8 cellular contexts compared by ENCODE assay signal in genomic region chr1:29282924-29283803, GRCh38. TPM values are rescaled to one million over a fixed set of nuclear protein-coding genes. Genes with fewer than 3 reads are reported as not detected.
DNase-seq lines count a peak whose midpoint lies in the region; ATAC-seq and TF ChIP-seq lines count a peak whose summit lies in the region.

No MANE protein-coding gene starts in this region.

- peaks cover 0 to 7% (median 5%) of the 10 kb centered on the region in 4 donors for H3K4me1 ChIP-seq in upper lobe of left lung

- POLR2A ChIA-PET in activated CD8-positive, alpha-beta T cell treated with anti-CD3 and anti-CD28 coated beads, Interleukin-2, amount 10 ng/mL, durations not matched to agents 7 days and 5 days (lab: Charles Lee), result no interaction called here

- H3K9me3 Mint-ChIP-seq in activated CD8-positive, alpha-beta T cell treated with anti-CD3 and anti-CD28 coated beads, Interleukin-2, amount 10 ng/mL, durations not matched to agents 7 days and 5 days (ENCODE audit: insufficient read depth), result no peaks in the 10 kb centered on the region
- no peaks in the 10 kb centered on the region for H3K9me3 Mint-ChIP-seq in progenitor cell of endocrine pancreas (ENCODE audit: low read depth)

- H3K4me3 ChIP-seq in upper lobe of left lung, result no peak overlapping the region

- in situ Hi-C loops in KBM-7 (cut with MboI; ENCODE audit: low pct_unique_long_range_greater_than_20kb, low sequenced_read_pairs), result no loop called here

- DNase-seq in ELR (ENCODE audit: low read depth), result peak; percentile 56
- peak; percentile 34 for DNase-seq in KBM-7
- peak; percentile 27 for DNase-seq in activated CD8-positive, alpha-beta T cell treated with anti-CD3 and anti-CD28 coated beads, Interleukin-2, amount 10 ng/mL, durations not matched to agents 7 days and 5 days
- peak; percentile 92 for DNase-seq in iPS DF 4.7 (ENCODE audit: extremely low read depth, low spot score)
- DNase-seq in upper lobe of left lung, result peak in 1 of 2 donors; percentile 80
- no peak for DNase-seq in NCI-H2029 (lab: John Stamatoyannopoulos, UW)
- DNase-seq in progenitor cell of endocrine pancreas (ENCODE audit: low spot score, unreplicated experiment), result no peak

- H3K4me3 Mint-ChIP-seq in activated CD8-positive, alpha-beta T cell treated with anti-CD3 and anti-CD28 coated beads, Interleukin-2, amount 10 ng/mL, durations not matched to agents 7 days and 5 days, result peak overlapping the region; percentile 18
- no peak overlapping the region for H3K4me3 Mint-ChIP-seq in progenitor cell of endocrine pancreas (ENCODE audit: low read depth)

- 26 to 35% methylated on average over 12 to 16 of the region's 16 CpGs for WGBS in upper lobe of left lung, 2 donors

- H3K27ac Mint-ChIP-seq in activated CD8-positive, alpha-beta T cell treated with anti-CD3 and anti-CD28 coated beads, Interleukin-2, amount 10 ng/mL, durations not matched to agents 7 days and 5 days, result no peak overlapping the region
- H3K27ac Mint-ChIP-seq in progenitor cell of endocrine pancreas, result no peak overlapping the region

- H3K4me1 Mint-ChIP-seq in activated CD8-positive, alpha-beta T cell treated with anti-CD3 and anti-CD28 coated beads, Interleukin-2, amount 10 ng/mL, durations not matched to agents 7 days and 5 days (ENCODE audit: low read depth), result peaks cover 3% of the 10 kb centered on the region
- no peaks in the 10 kb centered on the region for H3K4me1 Mint-ChIP-seq in progenitor cell of endocrine pancreas (ENCODE audit: low read depth)

- no peaks in the 10 kb centered on the region for H3K36me3 Mint-ChIP-seq in activated CD8-positive, alpha-beta T cell treated with anti-CD3 and anti-CD28 coated beads, Interleukin-2, amount 10 ng/mL, durations not matched to agents 7 days and 5 days (ENCODE audit: low read depth)
- peaks cover 4% of the 10 kb centered on the region for H3K36me3 Mint-ChIP-seq in progenitor cell of endocrine pancreas (ENCODE audit: insufficient read depth)

- no peak overlapping the region for H3K27ac ChIP-seq in upper lobe of left lung

- no peaks in the 10 kb centered on the region for H3K27me3 Mint-ChIP-seq in activated CD8-positive, alpha-beta T cell treated with anti-CD3 and anti-CD28 coated beads, Interleukin-2, amount 10 ng/mL, durations not matched to agents 7 days and 5 days (ENCODE audit: low read depth)
- no peaks in the 10 kb centered on the region for H3K27me3 Mint-ChIP-seq in progenitor cell of endocrine pancreas

- TF ChIP-seq EP300 in upper lobe of left lung (IDR thresholded peaks at IDR 0.05), result no peak

- peaks cover 0 to 27% (median 10%) of the 10 kb centered on the region in 4 donors for H3K36me3 ChIP-seq in upper lobe of left lung

- no peaks in the 10 kb centered on the region for H3K27me3 ChIP-seq in upper lobe of left lung

- no peak for TF ChIP-seq POLR2A in upper lobe of left lung (IDR thresholded peaks at IDR 0.05)

- CTCF ChIA-PET in activated CD8-positive, alpha-beta T cell treated with anti-CD3 and anti-CD28 coated beads, Interleukin-2, amount 10 ng/mL, durations not matched to agents 7 days and 5 days (lab: Charles Lee), result no interaction called here

- peak; percentile 59 for ATAC-seq in activated CD8-positive, alpha-beta T cell treated with anti-CD3 and anti-CD28 coated beads, Interleukin-2, amount 10 ng/mL, durations not matched to agents 7 days and 5 days
- ATAC-seq in upper lobe of left lung (ENCODE audit: low FRiP score in 2 of 2), result peak; percentile 41 to 46
- ATAC-seq in HG03439 (IDR thresholded peaks at IDR 0.05; ENCODE audit: unreplicated experiment), result no peak

- TF ChIP-seq CTCF in upper lobe of left lung (IDR thresholded peaks at IDR 0.05), result no peak
- no peak for TF ChIP-seq CTCF in progenitor cell of endocrine pancreas (IDR thresholded peaks at IDR 0.05; ENCODE audit: unreplicated experiment)

- no peaks in the 10 kb centered on the region for H3K9me3 ChIP-seq in upper lobe of left lung

RNA-seq across cellular contexts. Expression of gene PTPRU, which starts 46.8 kb away (rescaled TPM):
- total RNA-seq in activated CD8-positive, alpha-beta T cell treated with anti-CD3 and anti-CD28 coated beads, Interleukin-2, amount 10 ng/mL, durations not matched to agents 7 days and 5 days, result under 1 TPM in 1 of 2 experiments, not detected in 1; 0.13 TPM
- total RNA-seq in upper lobe of left lung (10 to 100 TPM; 44.5 to 87.2 (median 70.1) TPM), progenitor cell of endocrine pancreas (74.0 and 79.4 TPM in 2 replicates)

RNA-seq across cellular contexts. Expression of gene MECR, which starts 52.4 kb away (rescaled TPM):
- total RNA-seq in activated CD8-positive, alpha-beta T cell treated with anti-CD3 and anti-CD28 coated beads, Interleukin-2, amount 10 ng/mL, durations not matched to agents 7 days and 5 days, result 10 to 100 TPM; 23.5 to 26.4 TPM
- total RNA-seq in upper lobe of left lung (10 to 100 TPM; 16.7 to 30.1 (median 18.5) TPM), progenitor cell of endocrine pancreas (28.8 and 35.9 TPM in 2 replicates)

Comparison
In these comparisons a context has a peak if more than half of its experiments do, and no peak if none do; other contexts are left out.
1. DNase-seq: peak in ELR (single experiment), KBM-7 (single experiment), activated CD8-positive, alpha-beta T cell treated with anti-CD3 and anti-CD28 coated beads, Interleukin-2, amount 10 ng/mL, durations not matched to agents 7 days and 5 days (single experiment) and iPS DF 4.7 (single experiment); none in NCI-H2029 (single experiment) and progenitor cell of endocrine pancreas (single experiment).
2. RNA of gene PTPRU, which starts 46.8 kb away (total RNA-seq): 74.0 to 79.4 TPM in progenitor cell of endocrine pancreas and 44.5 to 87.2 TPM in upper lobe of left lung; 0.13 TPM in activated CD8-positive, alpha-beta T cell treated with anti-CD3 and anti-CD28 coated beads, Interleukin-2, amount 10 ng/mL, durations not matched to agents 7 days and 5 days; every median in the first group is over 10 times any median in the second.